Comparison of ENCODE assay signal across 18 cellular contexts in genomic region chr10:75814071-75814470, GRCh38.
DNase-seq lines count a peak whose midpoint lies in the region; ATAC-seq, FAIRE-seq and TF ChIP-seq lines count a peak whose summit lies in the region.
"Had no signal": no experiment of that assay in that cellular context is flagged by ENCODE, and none has a peak within 500 bp of the region (broad histone marks: within the 10 kb centered on the region; RNA-seq: fewer than 3 reads in every experiment).

No MANE protein-coding gene starts in this region.

- H3K36me3 ChIP-seq in astrocyte (ENCODE audit: insufficient read depth, low read length): no peaks in the 10 kb centered on the region
- H3K36me3 ChIP-seq: BLaER1, HAP-1 had no signal

- no peak for FAIRE-seq in astrocyte (lab: Jason Lieb, UNC)
- FAIRE-seq in urothelium cell line (lab: Jason Lieb, UNC): no peak
- no peak for FAIRE-seq in D721Med (lab: Jason Lieb, UNC)
- FAIRE-seq: GM19239 had no signal

- H3K79me2 ChIP-seq in astrocyte (ENCODE audit: insufficient read depth, low read length): no peaks in the 10 kb centered on the region

- DNase-seq in activated T-cell treated with anti-CD3 and anti-CD28 coated beads, Interleukin-2, amount 50 U/mL, for 72 hours: no peak
- no peak for DNase-seq in activated T-cell treated with anti-CD3 and anti-CD28 coated beads, Interleukin-2, amount 50 U/mL, for 1 hour
- DNase-seq in astrocyte (ENCODE audit: low read depth): no peak
- DNase-seq in kidney glomerular epithelial cell (lab: John Stamatoyannopoulos, UW): peak; percentile 2
- DNase-seq in urothelium cell line (ENCODE audit: low spot score): peak; percentile 18
- no peak for DNase-seq in mesenteric fat pad (ENCODE audit: low spot score)
- DNase-seq in D721Med (ENCODE audit: insufficient read length, low spot score): no peak
- DNase-seq: 8988T; CD4-positive, alpha-beta memory T cell; DMS79 treated with DMSO at 0.1 percent for 48 hours; GF-D8; GM23248 had no signal

- H2AFZ ChIP-seq in astrocyte (ENCODE audit: low read depth, low read length): no peak overlapping the region
- H2AFZ ChIP-seq: GM23248 had no signal

- H3K27me3 ChIP-seq in astrocyte (ENCODE audit: insufficient read depth, low read length): peaks cover 8% of the 10 kb centered on the region
- H3K27me3 ChIP-seq: BLaER1 had no signal

- H3K9ac ChIP-seq in astrocyte (ENCODE audit: low read length): no peak overlapping the region
- H3K9ac ChIP-seq: BLaER1, GM23248 had no signal

- no peaks in the 10 kb centered on the region for H3K4me1 Mint-ChIP-seq in activated T-cell treated with anti-CD3 and anti-CD28 coated beads, Interleukin-2, amount 50 U/mL, for 72 hours (ENCODE audit: low read depth)
- H3K4me1 Mint-ChIP-seq in astrocyte (ENCODE audit: low read depth, unreplicated experiment): peaks cover 11% of the 10 kb centered on the region
- H3K4me1 Mint-ChIP-seq: CD14-positive monocyte; CD4-positive, alpha-beta memory T cell had no signal

- TF ChIP-seq CTCF in astrocyte (IDR thresholded peaks at IDR 0.05; ENCODE audit: insufficient read depth, low read depth, low read length): no peak
- no peak for TF ChIP-seq CTCF in D721Med (IDR thresholded peaks at IDR 0.05; ENCODE audit: insufficient read depth, missing control alignments)

- no peaks in the 10 kb centered on the region for H3K9me3 Mint-ChIP-seq in activated T-cell treated with anti-CD3 and anti-CD28 coated beads, Interleukin-2, amount 50 U/mL, for 72 hours
- H3K9me3 Mint-ChIP-seq in astrocyte (ENCODE audit: unreplicated experiment): peaks cover 6% of the 10 kb centered on the region

- H3K4me1 ChIP-seq in astrocyte (ENCODE audit: insufficient read depth, low read length): no peaks in the 10 kb centered on the region
- H3K4me1 ChIP-seq: BLaER1, HAP-1 had no signal

- H3K27ac Mint-ChIP-seq in activated T-cell treated with anti-CD3 and anti-CD28 coated beads, Interleukin-2, amount 50 U/mL, for 72 hours: no peak overlapping the region
- H3K27ac Mint-ChIP-seq in astrocyte (ENCODE audit: unreplicated experiment): peak overlapping the region; percentile 21
- H3K27ac Mint-ChIP-seq: CD14-positive monocyte; CD4-positive, alpha-beta memory T cell had no signal

- H3K4me2 ChIP-seq in astrocyte (ENCODE audit: low read length): no peak overlapping the region
- H3K4me2 ChIP-seq: BLaER1 had no signal

- no peaks in the 10 kb centered on the region for H3K27me3 Mint-ChIP-seq in activated T-cell treated with anti-CD3 and anti-CD28 coated beads, Interleukin-2, amount 50 U/mL, for 72 hours (ENCODE audit: low read depth)
- peaks cover 31% of the 10 kb centered on the region for H3K27me3 Mint-ChIP-seq in astrocyte (ENCODE audit: low read depth, unreplicated experiment)

- H3K36me3 Mint-ChIP-seq in activated T-cell treated with anti-CD3 and anti-CD28 coated beads, Interleukin-2, amount 50 U/mL, for 72 hours (ENCODE audit: insufficient read depth in 2 of 2): no peaks in the 10 kb centered on the region
- H3K36me3 Mint-ChIP-seq in astrocyte (ENCODE audit: low read depth, unreplicated experiment): no peaks in the 10 kb centered on the region
- H3K36me3 Mint-ChIP-seq: CD4-positive, alpha-beta memory T cell had no signal

- H4K20me1 ChIP-seq in astrocyte (ENCODE audit: insufficient read depth, low read length): no peaks in the 10 kb centered on the region
- H4K20me1 ChIP-seq: BLaER1 had no signal

- no peak overlapping the region for H3K4me3 Mint-ChIP-seq in activated T-cell treated with anti-CD3 and anti-CD28 coated beads, Interleukin-2, amount 50 U/mL, for 72 hours
- no peak overlapping the region for H3K4me3 Mint-ChIP-seq in astrocyte (ENCODE audit: unreplicated experiment)
- H3K4me3 Mint-ChIP-seq: CD14-positive monocyte; CD4-positive, alpha-beta memory T cell had no signal

- H3K9me3 ChIP-seq in astrocyte (ENCODE audit: insufficient read depth, low read depth, low read length): no peaks in the 10 kb centered on the region
- H3K9me3 ChIP-seq: BLaER1, HAP-1 had no signal

- ATAC-seq in activated T-cell treated with anti-CD3 and anti-CD28 coated beads, Interleukin-2, amount 50 U/mL, for 72 hours (replicated peaks in 1 of 2): peak; percentile 40 to 41
- no peak for ATAC-seq in GM21737 (IDR thresholded peaks at IDR 0.05; ENCODE audit: unreplicated experiment)

- no peak overlapping the region for H3K4me3 ChIP-seq in astrocyte (ENCODE audit: insufficient read depth, low read depth, low read length)
- H3K4me3 ChIP-seq: BLaER1, GM23248, HAP-1 had no signal

- no peak overlapping the region for H3K27ac ChIP-seq in astrocyte (ENCODE audit: low read depth, low read length)
- H3K27ac ChIP-seq: BLaER1, GM23248, HL-60 had no signal

Comparison
In these comparisons a context has a peak if more than half of its experiments do, and no peak if none do; other contexts are left out.
1. DNase-seq: peak in kidney glomerular epithelial cell (single experiment) and urothelium cell line (single experiment); none in activated T-cell treated with anti-CD3 and anti-CD28 coated beads, Interleukin-2, amount 50 U/mL, for 72 hours (0 of 2), activated T-cell treated with anti-CD3 and anti-CD28 coated beads, Interleukin-2, amount 50 U/mL, for 1 hour (single experiment), astrocyte (single experiment), mesenteric fat pad (single experiment) and D721Med (single experiment).